22 cellular contexts compared by ENCODE assay signal in the genomic region with DNA sequence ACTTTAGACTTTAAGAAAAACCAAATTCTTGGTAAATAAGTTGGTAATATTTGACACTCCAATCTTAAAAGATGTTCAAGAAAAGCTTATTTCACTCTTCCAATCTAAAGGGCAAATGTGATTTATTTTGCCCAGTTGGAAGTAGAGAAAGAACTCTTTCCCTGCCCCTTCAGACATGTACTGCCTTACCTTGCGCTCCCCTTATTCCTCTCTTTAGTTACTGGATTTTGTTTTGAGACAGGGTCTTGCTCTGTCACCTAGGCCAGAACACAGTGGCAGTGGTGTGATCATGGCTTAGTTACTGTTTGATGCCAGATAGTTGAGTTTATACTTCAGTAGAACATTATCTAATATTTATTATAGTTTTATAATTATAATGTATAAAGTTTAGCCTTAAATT. TPM values are rescaled to one million over a fixed set of nuclear protein-coding genes. Genes with fewer than 3 reads are reported as not detected.
DNase-seq lines count a peak whose midpoint lies in the region; ATAC-seq and TF ChIP-seq lines count a peak whose summit lies in the region.
"Had no signal": no experiment of that assay in that cellular context is flagged by ENCODE, and none has a peak within 500 bp of the region (broad histone marks: within the 10 kb centered on the region; RNA-seq: fewer than 3 reads in every experiment).

No MANE protein-coding gene starts in this region.

- H3K27me3 Mint-ChIP-seq in activated T-cell treated with anti-CD3 and anti-CD28 coated beads, Interleukin-2, amount 50 U/mL, for 24 hours: no peaks in the 10 kb centered on the region
- H3K27me3 Mint-ChIP-seq in activated T-helper 17 cell treated with anti-CD3 and anti-CD28 coated beads, Interleukin-2, amount 50 U/mL, for 72 hours: no peaks in the 10 kb centered on the region
- H3K27me3 Mint-ChIP-seq in progenitor cell of endocrine pancreas: no peaks in the 10 kb centered on the region
- H3K27me3 Mint-ChIP-seq: dendritic cell treated with granulocyte-macrophage colony-stimulating factor and Interleukin-4, amounts not matched to agents 40 ng/mL and 50 ng/mL, for 4 days had no signal

- no peak for DNase-seq in activated T-cell treated with anti-CD3 and anti-CD28 coated beads, Interleukin-2, amount 50 U/mL, for 24 hours
- DNase-seq in activated T-cell treated with anti-CD3 and anti-CD28 coated beads, Interleukin-2, amount 50 U/mL, for 48 hours: no peak
- DNase-seq in progenitor cell of endocrine pancreas (ENCODE audit: low spot score, unreplicated experiment): no peak
- DNase-seq in upper lobe of right lung: no peak
- DNase-seq in activated effector memory CD4-positive, alpha-beta T cell treated with anti-CD3 and anti-CD28 coated beads, Interleukin-2, amount 50 U/mL, for 16 hours: no peak
- DNase-seq in prostate gland (ENCODE audit: low spot score): no peak
- DNase-seq: activated CD8-positive, alpha-beta memory T cell treated with anti-CD3 and anti-CD28 coated beads, Interleukin-2, amount 50 U/mL, for 48 hours; COR-L47; EL; foreskin keratinocyte; mesendoderm; NCI-H2081; NCI-H524; retina; Right ventricle myocardium superior; stimulated activated naive CD4-positive, alpha-beta T cell had no signal

- no peak for TF ChIP-seq POLR2A in prostate gland (IDR thresholded peaks at IDR 0.05)

- intact Hi-C loops in upper lobe of right lung (cut with DNase I): no loop called here
- intact Hi-C loops in prostate gland (cut with DNase I): no loop called here

- H3K4me1 ChIP-seq in upper lobe of right lung: peaks cover 7% of the 10 kb centered on the region
- no peaks in the 10 kb centered on the region for H3K4me1 ChIP-seq in prostate gland (replicated peaks)
- H3K4me1 ChIP-seq: HAP-1 had no signal

- H3K9me3 ChIP-seq in upper lobe of right lung (no peaks in the 10 kb centered on the region), prostate gland (no peaks in the 10 kb centered on the region)
- H3K9me3 ChIP-seq: HAP-1, tibial nerve had no signal

- no peaks in the 10 kb centered on the region for H3K9me3 Mint-ChIP-seq in activated T-cell treated with anti-CD3 and anti-CD28 coated beads, Interleukin-2, amount 50 U/mL, for 24 hours
- no peaks in the 10 kb centered on the region for H3K9me3 Mint-ChIP-seq in activated T-helper 17 cell treated with anti-CD3 and anti-CD28 coated beads, Interleukin-2, amount 50 U/mL, for 72 hours
- H3K9me3 Mint-ChIP-seq in progenitor cell of endocrine pancreas (ENCODE audit: low read depth): no peaks in the 10 kb centered on the region
- H3K9me3 Mint-ChIP-seq: dendritic cell treated with granulocyte-macrophage colony-stimulating factor and Interleukin-4, amounts not matched to agents 40 ng/mL and 50 ng/mL, for 4 days; neural progenitor cell had no signal

- H3K4me3 Mint-ChIP-seq in activated T-cell treated with anti-CD3 and anti-CD28 coated beads, Interleukin-2, amount 50 U/mL, for 24 hours: no peak overlapping the region
- peak overlapping the region; percentile 18 for H3K4me3 Mint-ChIP-seq in activated T-helper 17 cell treated with anti-CD3 and anti-CD28 coated beads, Interleukin-2, amount 50 U/mL, for 72 hours
- H3K4me3 Mint-ChIP-seq in progenitor cell of endocrine pancreas (ENCODE audit: low read depth): no peak overlapping the region
- H3K4me3 Mint-ChIP-seq: dendritic cell treated with granulocyte-macrophage colony-stimulating factor and Interleukin-4, amounts not matched to agents 40 ng/mL and 50 ng/mL, for 4 days; neural progenitor cell had no signal

- H3K4me1 Mint-ChIP-seq in activated T-cell treated with anti-CD3 and anti-CD28 coated beads, Interleukin-2, amount 50 U/mL, for 24 hours (ENCODE audit: low read depth): peaks cover 53% of the 10 kb centered on the region
- H3K4me1 Mint-ChIP-seq in activated T-helper 17 cell treated with anti-CD3 and anti-CD28 coated beads, Interleukin-2, amount 50 U/mL, for 72 hours: peaks cover 9% of the 10 kb centered on the region
- no peaks in the 10 kb centered on the region for H3K4me1 Mint-ChIP-seq in progenitor cell of endocrine pancreas (ENCODE audit: low read depth)
- H3K4me1 Mint-ChIP-seq: neural progenitor cell had no signal

- H3K27ac Mint-ChIP-seq in activated T-cell treated with anti-CD3 and anti-CD28 coated beads, Interleukin-2, amount 50 U/mL, for 24 hours: peak overlapping the region; percentile 88
- H3K27ac Mint-ChIP-seq in activated T-helper 17 cell treated with anti-CD3 and anti-CD28 coated beads, Interleukin-2, amount 50 U/mL, for 72 hours: peak overlapping the region; percentile 68
- H3K27ac Mint-ChIP-seq in progenitor cell of endocrine pancreas: peak overlapping the region; percentile 82
- H3K27ac Mint-ChIP-seq: dendritic cell treated with granulocyte-macrophage colony-stimulating factor and Interleukin-4, amounts not matched to agents 40 ng/mL and 50 ng/mL, for 4 days; neural progenitor cell had no signal

- H3K36me3 ChIP-seq in upper lobe of right lung (peaks cover 98% of the 10 kb centered on the region), prostate gland (peaks cover 0 to 3% of the 10 kb centered on the region in 2 donors)

- H3K27ac ChIP-seq in upper lobe of right lung (no peak overlapping the region), prostate gland (no peak overlapping the region)
- H3K27ac ChIP-seq: foreskin keratinocyte, tibial nerve had no signal

- ATAC-seq in activated T-helper 17 cell treated with anti-CD3 and anti-CD28 coated beads, Interleukin-2, amount 50 U/mL, for 72 hours (replicated peaks): no peak
- ATAC-seq in upper lobe of right lung: no peak
- ATAC-seq: foreskin keratinocyte had no signal

- peaks cover 98% of the 10 kb centered on the region for H3K36me3 Mint-ChIP-seq in activated T-cell treated with anti-CD3 and anti-CD28 coated beads, Interleukin-2, amount 50 U/mL, for 24 hours (ENCODE audit: low read depth)
- H3K36me3 Mint-ChIP-seq in activated T-helper 17 cell treated with anti-CD3 and anti-CD28 coated beads, Interleukin-2, amount 50 U/mL, for 72 hours (ENCODE audit: low read depth): peaks cover 97% of the 10 kb centered on the region
- H3K36me3 Mint-ChIP-seq in progenitor cell of endocrine pancreas (ENCODE audit: insufficient read depth): peaks cover 34% of the 10 kb centered on the region

- H3K27me3 ChIP-seq in upper lobe of right lung (no peaks in the 10 kb centered on the region), prostate gland (replicated peaks; ENCODE audit: insufficient read depth) (no peaks in the 10 kb centered on the region)
- H3K27me3 ChIP-seq: foreskin keratinocyte, neural progenitor cell, tibial nerve had no signal

- TF ChIP-seq CTCF in progenitor cell of endocrine pancreas (IDR thresholded peaks at IDR 0.05; ENCODE audit: unreplicated experiment) (no peak), upper lobe of right lung (IDR thresholded peaks at IDR 0.05) (no peak), prostate gland (IDR thresholded peaks at IDR 0.05) (no peak)

- WGBS in prostate gland: 86% methylated on average over 1 of the region's 1 CpG

- H3K4me3 ChIP-seq in GM08714 (ENCODE audit: low read length) (0 out of 2 replicates have a peak overlapping the region, but pooled peaks have one; percentile 28), upper lobe of right lung (no peak overlapping the region), prostate gland (no peak overlapping the region)
- H3K4me3 ChIP-seq: HAP-1, neural progenitor cell, tibial nerve had no signal

RNA-seq across cellular contexts. Expression of a gene that starts 27.5 kb away (rescaled TPM):
- 100 to 1,000 TPM; 183 to 194 TPM for total RNA-seq in activated T-helper 17 cell treated with anti-CD3 and anti-CD28 coated beads, Interleukin-2, amount 50 U/mL, for 72 hours
- 259 and 270 TPM in 2 replicates for total RNA-seq in progenitor cell of endocrine pancreas
- 88.8 TPM for total RNA-seq in upper lobe of right lung
- total RNA-seq in prostate gland: 100 to 1,000 TPM; 109 to 126 TPM

RNA-seq across cellular contexts. Expression of a gene that starts 53.4 kb away (rescaled TPM):
- 10 to 100 TPM; 10.8 to 32.6 TPM for total RNA-seq in activated T-helper 17 cell treated with anti-CD3 and anti-CD28 coated beads, Interleukin-2, amount 50 U/mL, for 72 hours
- total RNA-seq in progenitor cell of endocrine pancreas: 27.2 and 30.1 TPM in 2 replicates
- 35.8 TPM for total RNA-seq in upper lobe of right lung
- total RNA-seq in prostate gland: 10 to 100 TPM; 15.8 to 22.8 TPM
